19 cellular contexts compared by ENCODE assay signal in the genomic region with DNA sequence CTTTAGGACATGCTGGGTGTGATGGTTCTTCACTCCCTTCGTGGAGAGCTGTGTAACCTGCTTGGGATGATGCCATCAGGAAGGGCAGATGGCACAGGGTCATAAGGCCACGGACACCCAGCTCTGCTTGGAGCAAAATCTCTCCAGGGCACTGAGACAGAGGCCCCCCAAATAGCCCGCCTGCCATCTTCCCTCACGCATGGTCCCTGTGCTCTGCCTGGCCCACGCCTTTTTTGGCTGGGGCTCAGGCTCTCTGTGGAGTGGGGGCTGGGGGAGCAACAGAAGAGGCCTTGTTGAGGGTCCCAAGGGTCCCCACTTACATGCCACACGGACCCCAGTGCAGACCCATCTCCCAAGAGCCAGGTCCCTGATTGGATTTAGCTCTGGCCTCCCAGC.
"Had no signal": no experiment of that assay in that cellular context is flagged by ENCODE, and none has a peak within 500 bp of the region (broad histone marks: within the 10 kb centered on the region; RNA-seq: fewer than 3 reads in every experiment).

No MANE protein-coding gene starts in this region.

- H3K9me3 Mint-ChIP-seq: activated naive CD4-positive, alpha-beta T cell treated with anti-CD3 and anti-CD28 coated beads, Interleukin-2, amount 50 U/mL, for 24 hours; dendritic cell treated with granulocyte-macrophage colony-stimulating factor and Interleukin-4, amounts not matched to agents 40 ng/mL and 50 ng/mL, for 4 days; mesothelial cell of epicardium; naive thymus-derived CD8-positive, alpha-beta T cell; stimulated activated memory B cell treated with anti-CD40 and anti-IgM and Interleukin-4, amounts not matched to agents 10 μg/mL and 1 μg/mL and 100 μg/mL, for 72 hours had no signal

- H3K36me3 Mint-ChIP-seq: activated naive CD4-positive, alpha-beta T cell treated with anti-CD3 and anti-CD28 coated beads, Interleukin-2, amount 50 U/mL, for 24 hours; mesothelial cell of epicardium; naive thymus-derived CD8-positive, alpha-beta T cell; stimulated activated memory B cell treated with anti-CD40 and anti-IgM and Interleukin-4, amounts not matched to agents 10 μg/mL and 1 μg/mL and 100 μg/mL, for 72 hours had no signal

- H3K9me3 ChIP-seq: body of pancreas, left ventricle myocardium inferior, pancreas, right lobe of liver, testis had no signal

- H3K27me3 Mint-ChIP-seq: activated naive CD4-positive, alpha-beta T cell treated with anti-CD3 and anti-CD28 coated beads, Interleukin-2, amount 50 U/mL, for 24 hours; naive thymus-derived CD8-positive, alpha-beta T cell had no signal

- H3K27ac ChIP-seq: body of pancreas, cardiac muscle cell, left ventricle myocardium inferior, pancreas, right lobe of liver, testis had no signal

- H3K4me1 ChIP-seq: body of pancreas, left ventricle myocardium inferior, pancreas, right lobe of liver had no signal

- H3K36me3 ChIP-seq: cardiac muscle cell, left ventricle myocardium inferior, pancreas, right lobe of liver had no signal

- H3K27me3 ChIP-seq: body of pancreas, cardiac muscle cell, pancreas, right lobe of liver, testis had no signal

- ATAC-seq: body of pancreas; naive thymus-derived CD8-positive, alpha-beta T cell; pancreas; right lobe of liver; stimulated activated memory B cell treated with anti-CD40 and anti-IgM and Interleukin-4, amounts not matched to agents 10 μg/mL and 1 μg/mL and 100 μg/mL, for 72 hours had no signal

- H3K4me3 Mint-ChIP-seq: activated naive CD4-positive, alpha-beta T cell treated with anti-CD3 and anti-CD28 coated beads, Interleukin-2, amount 50 U/mL, for 24 hours; dendritic cell treated with granulocyte-macrophage colony-stimulating factor and Interleukin-4, amounts not matched to agents 40 ng/mL and 50 ng/mL, for 4 days; mesothelial cell of epicardium; naive thymus-derived CD8-positive, alpha-beta T cell; stimulated activated memory B cell treated with anti-CD40 and anti-IgM and Interleukin-4, amounts not matched to agents 10 μg/mL and 1 μg/mL and 100 μg/mL, for 72 hours had no signal

- H3K4me3 ChIP-seq: body of pancreas, cardiac muscle cell, left ventricle myocardium inferior, pancreas, right lobe of liver, testis had no signal

- H3K27ac Mint-ChIP-seq: activated naive CD4-positive, alpha-beta T cell treated with anti-CD3 and anti-CD28 coated beads, Interleukin-2, amount 50 U/mL, for 24 hours; dendritic cell treated with granulocyte-macrophage colony-stimulating factor and Interleukin-4, amounts not matched to agents 40 ng/mL and 50 ng/mL, for 4 days; mesothelial cell of epicardium; naive thymus-derived CD8-positive, alpha-beta T cell; stimulated activated memory B cell treated with anti-CD40 and anti-IgM and Interleukin-4, amounts not matched to agents 10 μg/mL and 1 μg/mL and 100 μg/mL, for 72 hours had no signal

- H3K4me1 Mint-ChIP-seq: activated naive CD4-positive, alpha-beta T cell treated with anti-CD3 and anti-CD28 coated beads, Interleukin-2, amount 50 U/mL, for 24 hours; mesothelial cell of epicardium; stimulated activated memory B cell treated with anti-CD40 and anti-IgM and Interleukin-4, amounts not matched to agents 10 μg/mL and 1 μg/mL and 100 μg/mL, for 72 hours had no signal

- DNase-seq: activated gamma-delta T cell; anterior cingulate cortex; effector CD4-positive, alpha-beta T cell; foreskin fibroblast; left ventricle myocardium inferior; naive thymus-derived CD8-positive, alpha-beta T cell; stimulated activated CD4-positive, alpha-beta T cell treated with anti-CD3 and anti-CD28 coated beads, Interleukin-15, amount 100 ng/mL, for 24 hours; T-helper 1 cell; T-helper 9 cell; testis; trophoblast cell had no signal
